2 cellular contexts compared by ENCODE assay signal in the genomic region with DNA sequence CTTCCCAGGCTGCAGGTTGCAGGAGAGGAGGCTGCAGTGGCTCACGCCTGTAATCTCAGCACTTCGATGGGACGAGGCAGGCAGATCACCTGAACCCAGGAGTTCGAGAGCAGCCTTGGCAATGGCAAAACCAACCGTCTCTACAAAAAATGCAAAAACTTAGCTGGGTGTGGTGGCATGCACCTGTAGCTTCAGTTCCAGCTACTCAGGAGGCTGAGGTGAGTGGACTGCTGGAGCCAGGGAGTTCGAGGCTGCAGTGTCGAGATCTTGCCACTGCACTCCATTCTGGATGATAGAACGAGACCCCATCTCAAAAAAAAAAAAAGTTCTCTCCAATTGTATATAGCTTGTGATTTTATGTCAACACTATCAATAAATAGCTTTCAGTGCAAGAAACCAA.
TF ChIP-seq lines count a peak whose summit lies in the region.

No MANE protein-coding gene starts in this region.

TF ChIP-seq in HEK293, 187 proteins besides CTCF, POLR2A, EP300 and RAD21:
- TF ChIP-seq KLF1 (tag by site-specific recombination; IDR thresholded peaks at IDR 0.05) (no peak), SCRT2 (tag by site-specific recombination; IDR thresholded peaks at IDR 0.05) (peak; percentile 71)

TF ChIP-seq in GM12878, 131 proteins besides CTCF, POLR2A, EP300 and RAD21:
- 0 out of 2 replicates have a peak, but pooled peaks have one; percentile 10 for TF ChIP-seq POLR2AphosphoS5 (IDR thresholded peaks at IDR 0.05; ENCODE audit: low read length)
- TF ChIP-seq, protein P1, sequence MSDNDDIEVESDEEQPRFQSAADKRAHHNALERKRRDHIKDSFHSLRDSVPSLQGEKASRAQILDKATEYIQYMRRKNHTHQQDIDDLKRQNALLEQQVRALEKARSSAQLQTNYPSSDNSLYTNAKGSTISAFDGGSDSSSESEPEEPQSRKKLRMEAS (IDR thresholded peaks at IDR 0.05; ENCODE audit: low read depth, low read length) = no peak
- TF ChIP-seq SRF (IDR thresholded peaks at IDR 0.05; ENCODE audit: low read depth in 2 of 2, low read length in 2 of 2) = no peak
